In the genomic region with DNA sequence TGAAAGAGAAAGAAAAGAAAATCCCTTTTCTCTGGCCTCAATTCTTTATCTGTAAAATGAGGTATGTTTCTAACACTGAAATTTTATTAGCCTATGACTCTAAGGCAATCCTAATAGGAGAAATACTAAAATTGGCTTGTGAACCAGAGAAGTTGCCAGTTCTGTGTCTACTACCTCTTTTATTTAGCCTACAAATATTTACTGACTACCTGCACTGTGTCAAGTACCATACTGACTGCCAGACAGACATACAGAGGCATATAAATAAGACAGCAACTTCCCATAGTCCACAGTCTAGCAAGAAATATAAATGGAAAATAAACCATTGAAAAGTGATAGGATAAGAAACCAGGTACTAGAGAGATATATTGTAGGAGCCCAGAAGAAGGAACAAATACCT, we compare ENCODE assay signal across 29 cellular contexts. TPM values are rescaled to one million over a fixed set of nuclear protein-coding genes. Genes with fewer than 3 reads are reported as not detected.
"Had no signal": no experiment of that assay in that cellular context is flagged by ENCODE, and none has a peak within 500 bp of the region (broad histone marks: within the 10 kb centered on the region; RNA-seq: fewer than 3 reads in every experiment).

No MANE protein-coding gene starts in this region.

- H3K4me3 ChIP-seq: ascending aorta, breast epithelium, cardiac muscle cell, colonic mucosa, esophagus squamous epithelium had no signal

- ATAC-seq: activated naive CD4-positive, alpha-beta T cell treated with anti-CD3 and anti-CD28 coated beads, Interleukin-2, amount 50 U/mL, for 72 hours; activated T-cell treated with anti-CD3 and anti-CD28 coated beads, Interleukin-2, amount 50 U/mL, for 72 hours; WTC11 had no signal

- H3K4me1 ChIP-seq: ascending aorta, breast epithelium, colonic mucosa had no signal

- FAIRE-seq: endometrium, endothelial cell of umbilical vein had no signal

- H3K27me3 ChIP-seq: ascending aorta, breast epithelium, cardiac muscle cell, colonic mucosa, esophagus squamous epithelium had no signal

- DNase-seq: activated CD4-positive, alpha-beta memory T cell treated with anti-CD3 and anti-CD28 coated beads, Interleukin-2, amount 10 ng/mL, durations not matched to agents 7 days and 5 days; activated CD4-positive, alpha-beta T cell treated with anti-CD3 and anti-CD28 coated beads for 1 hour; activated CD4-positive, alpha-beta T cell treated with anti-CD3 and anti-CD28 coated beads for 4 hours; activated CD4-positive, alpha-beta T cell treated with anti-CD3 and anti-CD28 coated beads, Interleukin-2, amount 10 ng/mL, durations not matched to agents 7 days and 5 days; activated CD4-positive, alpha-beta T cell treated with anti-CD3 and anti-CD28 coated beads, Interleukin-2, amount 50 U/mL, for 4 hours; activated CD8-positive, alpha-beta memory T cell treated with anti-CD3 and anti-CD28 coated beads, Interleukin-2, amount 50 U/mL, for 48 hours; activated gamma-delta T cell; activated naive CD4-positive, alpha-beta T cell; activated naive CD4-positive, alpha-beta T cell treated with anti-CD3 and anti-CD28 coated beads, Interleukin-2, amount 10 ng/mL, durations not matched to agents 7 days and 5 days; activated naive CD8-positive, alpha-beta T cell treated with anti-CD3 and anti-CD28 coated beads, Interleukin-2, amount 10 ng/mL, durations not matched to agents 7 days and 5 days; activated T-cell treated with anti-CD3 and anti-CD28 coated beads for 4 hours; activated T-cell treated with anti-CD3 and anti-CD28 coated beads, Interleukin-2, amount 50 U/mL, for 24 hours; activated T-cell treated with anti-CD3 and anti-CD28 coated beads, Interleukin-2, amount 50 U/mL, for 72 hours; central memory CD4-positive, alpha-beta T cell; cerebellar nuclear complex; colonic mucosa; effector CD8-positive, alpha-beta T cell; esophagus squamous epithelium; foreskin melanocyte; head of caudate nucleus; T-helper 2 cell had no signal

- H3K27ac ChIP-seq: ascending aorta, breast epithelium, cardiac muscle cell, colonic mucosa, epithelial cell of prostate, esophagus squamous epithelium had no signal

- H3K36me3 ChIP-seq: ascending aorta, breast epithelium, cardiac muscle cell, colonic mucosa, esophagus squamous epithelium had no signal

- H3K9me3 ChIP-seq: ascending aorta, breast epithelium, colonic mucosa, esophagus squamous epithelium had no signal

RNA-seq across cellular contexts. Expression of gene SOX6, which starts 2.4 kb away (rescaled TPM):
- total RNA-seq: activated CD4-positive, alpha-beta memory T cell treated with anti-CD3 and anti-CD28 coated beads, Interleukin-2, amount 10 ng/mL, durations not matched to agents 7 days and 5 days; activated CD4-positive, alpha-beta T cell treated with anti-CD3 and anti-CD28 coated beads, Interleukin-2, amount 10 ng/mL, durations not matched to agents 7 days and 5 days; activated naive CD4-positive, alpha-beta T cell treated with anti-CD3 and anti-CD28 coated beads, Interleukin-2, amount 50 U/mL, for 72 hours; activated naive CD8-positive, alpha-beta T cell treated with anti-CD3 and anti-CD28 coated beads, Interleukin-2, amount 10 ng/mL, durations not matched to agents 7 days and 5 days had no signal
